ENCODE assay signal across 8 cellular contexts in genomic region chr2:233082222-233082933, GRCh38. TPM values are rescaled to one million over a fixed set of nuclear protein-coding genes. Genes with fewer than 3 reads are reported as not detected.
DNase-seq lines count a peak whose midpoint lies in the region; ATAC-seq and TF ChIP-seq lines count a peak whose summit lies in the region.

No MANE protein-coding gene starts in this region.

- no peak for TF ChIP-seq CTCF in DOHH2 (IDR thresholded peaks at IDR 0.05; ENCODE audit: low read depth, low read length, poor library complexity, severe bottlenecking)
- no peak for TF ChIP-seq CTCF in omental fat pad (IDR thresholded peaks at IDR 0.05)

- no peaks in the 10 kb centered on the region for H3K9me3 ChIP-seq in DOHH2 (ENCODE audit: control insufficient read depth, insufficient read depth, low read length)

- no peaks in the 10 kb centered on the region for H3K9me3 Mint-ChIP-seq in activated naive CD8-positive, alpha-beta T cell treated with anti-CD3 and anti-CD28 coated beads for 36 hours

- H3F3A ChIP-seq in DOHH2 (ENCODE audit: control insufficient read depth, insufficient read depth), result peaks cover 50% of the 10 kb centered on the region

- peaks cover 68% of the 10 kb centered on the region for H3K36me3 Mint-ChIP-seq in activated naive CD8-positive, alpha-beta T cell treated with anti-CD3 and anti-CD28 coated beads for 36 hours

- no peaks in the 10 kb centered on the region for H3K9me2 ChIP-seq in DOHH2 (replicated peaks; ENCODE audit: control insufficient read depth, low read length)

- peak overlapping the region; percentile 84 for H3K4me2 ChIP-seq in DOHH2 (ENCODE audit: low read length)

- no peaks in the 10 kb centered on the region for H3K27me3 ChIP-seq in DOHH2 (ENCODE audit: control insufficient read depth, low read length)

- peak overlapping the region; percentile 87 for H3K27ac Mint-ChIP-seq in activated naive CD8-positive, alpha-beta T cell treated with anti-CD3 and anti-CD28 coated beads for 36 hours

- peak overlapping the region; percentile 64 for H3K4me3 ChIP-seq in DOHH2 (ENCODE audit: low read length)

- no peaks in the 10 kb centered on the region for H3K27me3 Mint-ChIP-seq in activated naive CD8-positive, alpha-beta T cell treated with anti-CD3 and anti-CD28 coated beads for 36 hours

- H4K20me1 ChIP-seq in DOHH2 (ENCODE audit: control insufficient read depth, insufficient read depth, low read depth, low read length), result no peaks in the 10 kb centered on the region

- peak overlapping the region; percentile 38 for H3K4me3 Mint-ChIP-seq in activated naive CD8-positive, alpha-beta T cell treated with anti-CD3 and anti-CD28 coated beads for 36 hours

- H3K4me1 ChIP-seq in DOHH2 (ENCODE audit: control insufficient read depth, low read length), result peaks cover 99% of the 10 kb centered on the region

- DNase-seq in activated naive CD8-positive, alpha-beta T cell treated with anti-CD3 and anti-CD28 coated beads for 36 hours, result no peak
- DNase-seq in substantia nigra (lab: John Stamatoyannopoulos, UW) (no peak), omental fat pad (ENCODE audit: low spot score) (no peak), SK-N-DZ (ENCODE audit: low spot score) (no peak), COLO668 (lab: John Stamatoyannopoulos, UW; ENCODE audit: unreplicated experiment) (no peak)

- peaks cover 86% of the 10 kb centered on the region for H3K4me1 Mint-ChIP-seq in activated naive CD8-positive, alpha-beta T cell treated with anti-CD3 and anti-CD28 coated beads for 36 hours

- peak overlapping the region; percentile 97 for H3K27ac ChIP-seq in DOHH2 (ENCODE audit: low read depth, low read length)
- H3K27ac ChIP-seq in substantia nigra (ENCODE audit: low read depth, low read length, poor library complexity, severe bottlenecking), result peak overlapping the region; percentile 85

- peak; percentile 33 for ATAC-seq in GM19397 (IDR thresholded peaks at IDR 0.05; ENCODE audit: unreplicated experiment)
- peak; percentile 49 for ATAC-seq in HG03439 (IDR thresholded peaks at IDR 0.05; ENCODE audit: unreplicated experiment)
- ATAC-seq in omental fat pad (ENCODE audit: low FRiP score), result no peak

- H3K36me3 ChIP-seq in DOHH2 (ENCODE audit: control insufficient read depth, low read length), result peaks cover 53% of the 10 kb centered on the region

- peaks cover 70% of the 10 kb centered on the region for H3K79me2 ChIP-seq in DOHH2 (ENCODE audit: control insufficient read depth, low read length)

RNA-seq across cellular contexts. Expression of gene INPP5D, which starts 22.2 kb away (rescaled TPM):
- total RNA-seq in activated naive CD8-positive, alpha-beta T cell treated with anti-CD3 and anti-CD28 coated beads for 36 hours, result 10 to 100 TPM; 38.7 to 41.8 TPM
- 10 to 100 TPM; 17.9 to 55.8 (median 27.6) TPM for total RNA-seq in omental fat pad
- polyA plus RNA-seq in SK-N-DZ (2014; cell fraction: cytosol; rRNA removed), result not detected in 2 replicates
- polyA plus RNA-seq in SK-N-DZ (2014; cell fraction: nucleus; rRNA removed), result not detected in 2 replicates

RNA-seq across cellular contexts. Expression of gene NEU2, which starts 49.9 kb away (rescaled TPM):
- total RNA-seq in activated naive CD8-positive, alpha-beta T cell treated with anti-CD3 and anti-CD28 coated beads for 36 hours, result not detected
- total RNA-seq in omental fat pad, result not detected
- polyA plus RNA-seq in SK-N-DZ (2014; cell fraction: cytosol; rRNA removed), result not detected in 2 replicates
- not detected in 2 replicates for polyA plus RNA-seq in SK-N-DZ (2014; cell fraction: nucleus; rRNA removed)
